Comparison of ENCODE assay signal across 2 cellular contexts in the genomic region with DNA sequence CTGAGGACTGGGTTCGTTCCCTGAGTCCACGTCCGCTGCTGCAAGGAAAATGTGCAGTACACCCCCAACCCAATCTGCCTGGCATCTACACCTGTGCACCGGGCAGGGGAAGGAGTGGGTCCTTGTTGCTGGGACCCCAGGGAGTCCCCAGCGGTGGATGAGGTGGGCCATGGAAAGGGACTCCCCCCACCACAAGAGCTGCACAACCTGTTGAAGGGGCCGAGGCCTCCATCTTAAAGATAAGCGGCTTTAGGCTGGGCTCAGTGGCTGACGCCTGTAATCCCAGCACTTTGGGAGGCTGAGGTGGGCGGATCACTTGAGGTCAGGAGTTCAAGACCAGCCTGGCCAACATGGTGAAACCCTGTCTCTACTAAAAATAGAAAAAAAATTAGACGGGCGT. TPM values are rescaled to one million over a fixed set of nuclear protein-coding genes. Genes with fewer than 3 reads are reported as not detected.
"Had no signal": no experiment of that assay in that cellular context is flagged by ENCODE, and none has a peak within 500 bp of the region (broad histone marks: within the 10 kb centered on the region; RNA-seq: fewer than 3 reads in every experiment).

No MANE protein-coding gene starts in this region.

RNA-seq across cellular contexts. Expression of gene NKD2, which starts 7.8 kb away (rescaled TPM):
- total RNA-seq: mononuclear cell; naive thymus-derived CD8-positive, alpha-beta T cell had no signal
